ENCODE assay signal across 7 cellular contexts in the genomic region with DNA sequence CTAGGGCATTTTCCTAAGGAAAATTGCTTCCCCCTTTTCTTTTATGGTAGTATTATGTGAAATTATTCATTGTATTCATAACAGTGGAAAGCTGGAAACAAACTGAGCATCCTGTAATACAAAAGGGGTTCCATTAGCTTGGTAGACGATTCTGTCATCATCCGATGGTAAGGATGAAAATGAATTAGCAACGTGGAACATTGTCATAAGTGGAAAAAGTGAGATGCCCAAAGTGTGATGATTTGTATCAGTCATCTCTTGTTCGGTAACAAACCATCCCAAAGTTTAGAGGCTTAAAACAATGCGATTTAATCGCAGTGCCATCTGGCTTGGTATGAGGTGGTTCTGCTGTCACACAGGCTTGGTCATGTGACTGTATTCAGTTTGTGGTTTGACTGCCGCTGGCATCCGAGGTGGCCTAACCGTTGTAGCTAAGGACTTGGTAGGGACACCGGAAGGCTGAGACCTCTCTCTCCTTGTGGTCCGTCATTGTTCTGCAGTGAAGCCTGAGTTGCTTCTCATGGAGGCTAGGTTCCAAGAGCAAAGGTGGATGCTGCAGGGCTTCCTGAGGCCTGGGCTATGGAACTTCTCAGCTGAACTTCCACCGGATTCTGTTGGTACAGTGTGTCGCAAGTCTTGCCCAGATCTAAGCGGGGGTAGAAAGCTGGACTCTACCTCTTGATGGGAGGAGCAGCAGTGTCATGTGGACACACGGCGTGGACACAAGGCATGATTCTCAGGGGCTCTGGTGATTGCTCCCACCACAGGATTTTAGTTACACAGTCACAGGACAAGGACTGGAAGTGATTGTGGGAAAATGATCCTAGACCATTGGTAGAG. TPM values are rescaled to one million over a fixed set of nuclear protein-coding genes. Genes with fewer than 3 reads are reported as not detected.
DNase-seq lines count a peak whose midpoint lies in the region; ATAC-seq and TF ChIP-seq lines count a peak whose summit lies in the region.

No MANE protein-coding gene starts in this region.

- peaks cover 11% of the 10 kb centered on the region; the same call in 1 of the 2 replicates for H3F3A ChIP-seq in MM.1S (ENCODE audit: insufficient read depth, low read length)

- H3K4me2 ChIP-seq in MM.1S (ENCODE audit: low read depth, low read length) = no peak overlapping the region

- no peak for TF ChIP-seq CTCF in left lung (IDR thresholded peaks at IDR 0.05)
- no peak for TF ChIP-seq CTCF in MM.1S (IDR thresholded peaks at IDR 0.05; ENCODE audit: low read length)

- peaks cover 57 to 85% of the 10 kb centered on the region in 2 donors for H3K4me1 ChIP-seq in left lung
- peaks cover 31 to 95% (median 78%) of the 10 kb centered on the region in 5 donors for H3K4me1 ChIP-seq in subcutaneous abdominal adipose tissue (ENCODE audit: control insufficient read depth in 5 of 5, insufficient read depth in 5 of 5, low read length in 5 of 5)
- peaks cover 39% of the 10 kb centered on the region for H3K4me1 ChIP-seq in MM.1S (ENCODE audit: low read length)

- no peaks in the 10 kb centered on the region for H3K9me3 ChIP-seq in left lung
- no peaks in the 10 kb centered on the region for H3K9me3 ChIP-seq in subcutaneous abdominal adipose tissue (ENCODE audit: control insufficient read depth in 5 of 5, low read length in 5 of 5)
- no peaks in the 10 kb centered on the region for H3K9me3 ChIP-seq in MM.1S (replicated peaks; ENCODE audit: insufficient read depth, low read length)

- peak; percentile 71 to 81 for DNase-seq in NOMO-1 (lab: John Stamatoyannopoulos, UW; ENCODE audit: unreplicated experiment in 2 of 2)
- peak; percentile 34 for DNase-seq in activated CD8-positive, alpha-beta memory T cell treated with anti-CD3 and anti-CD28 coated beads, Interleukin-2, amount 50 U/mL, for 4 hours
- no peak for DNase-seq in left lung
- no peak for DNase-seq in MM.1S
- DNase-seq in SHP77 (lab: John Stamatoyannopoulos, UW) = no peak
- no peak for DNase-seq in caudate nucleus (lab: John Stamatoyannopoulos, UW)

- H3K4me3 ChIP-seq in left lung (no peak overlapping the region), subcutaneous abdominal adipose tissue (ENCODE audit: low read depth in 1 of 5, low read length in 5 of 5) (no peak overlapping the region), MM.1S (ENCODE audit: low read length) (no peak overlapping the region)

- intact Hi-C loops in left lung (cut with DNase I) = loop anchor here in 1 of 2 donors (5.0 kb wide), 1 partner anchor 34 kb away; a partner anchor contains a TSS

- H3K9ac ChIP-seq in subcutaneous abdominal adipose tissue (ENCODE audit: low read length in 5 of 5) (peak overlapping the region in 1 of 5 donors; percentile 5), MM.1S (ENCODE audit: low read length) (no peak overlapping the region)

- peaks cover 100% of the 10 kb centered on the region for H3K79me2 ChIP-seq in MM.1S (ENCODE audit: low read length)

- peaks cover 98% of the 10 kb centered on the region for H4K20me1 ChIP-seq in MM.1S (ENCODE audit: insufficient read depth, low read length)

- no peak for ATAC-seq in left lung

- H3K36me3 ChIP-seq in left lung = no peaks in the 10 kb centered on the region
- no peaks in the 10 kb centered on the region for H3K36me3 ChIP-seq in subcutaneous abdominal adipose tissue (ENCODE audit: control insufficient read depth in 5 of 5, insufficient read depth in 5 of 5, low read length in 5 of 5)
- no peaks in the 10 kb centered on the region for H3K36me3 ChIP-seq in MM.1S (replicated peaks; ENCODE audit: insufficient read depth, low read length)

- H3K9me2 ChIP-seq in MM.1S (replicated peaks; ENCODE audit: insufficient read depth, low read length) = no peaks in the 10 kb centered on the region

- no peak overlapping the region for H2AFZ ChIP-seq in MM.1S (ENCODE audit: low read length)

- H3K27me3 ChIP-seq in left lung = no peaks in the 10 kb centered on the region
- no peaks in the 10 kb centered on the region for H3K27me3 ChIP-seq in subcutaneous abdominal adipose tissue (ENCODE audit: control insufficient read depth in 5 of 5, insufficient read depth in 4 of 5, low read length in 5 of 5)
- no peaks in the 10 kb centered on the region for H3K27me3 ChIP-seq in MM.1S (replicated peaks; ENCODE audit: insufficient read depth, low read length)

- H3K27ac ChIP-seq in left lung = peak overlapping the region; percentile 42 to 83
- H3K27ac ChIP-seq in subcutaneous abdominal adipose tissue (ENCODE audit: low read depth, low read length) = peak overlapping the region; percentile 15
- no peak overlapping the region for H3K27ac ChIP-seq in MM.1S (ENCODE audit: low read length)
- H3K27ac ChIP-seq in caudate nucleus (ENCODE audit: low read depth, low read length) = no peak overlapping the region

RNA-seq across cellular contexts. Expression of a gene that starts 36.2 kb away (rescaled TPM):
- 10 to 100 TPM; 66.1 to 70.4 TPM for total RNA-seq in left lung

Comparison
In these comparisons a context has a peak if more than half of its experiments do, and no peak if none do; other contexts are left out.
1. DNase-seq: peak in NOMO-1 (2 of 2) and activated CD8-positive, alpha-beta memory T cell treated with anti-CD3 and anti-CD28 coated beads, Interleukin-2, amount 50 U/mL, for 4 hours (single experiment); none in left lung (0 of 2), MM.1S (single experiment), SHP77 (0 of 2) and caudate nucleus (0 of 61).
2. H3K27ac ChIP-seq: peak in left lung (2 of 2) and subcutaneous abdominal adipose tissue (single experiment); none in MM.1S (single experiment) and caudate nucleus (single experiment).